9 cellular contexts compared by ENCODE assay signal in the genomic region with DNA sequence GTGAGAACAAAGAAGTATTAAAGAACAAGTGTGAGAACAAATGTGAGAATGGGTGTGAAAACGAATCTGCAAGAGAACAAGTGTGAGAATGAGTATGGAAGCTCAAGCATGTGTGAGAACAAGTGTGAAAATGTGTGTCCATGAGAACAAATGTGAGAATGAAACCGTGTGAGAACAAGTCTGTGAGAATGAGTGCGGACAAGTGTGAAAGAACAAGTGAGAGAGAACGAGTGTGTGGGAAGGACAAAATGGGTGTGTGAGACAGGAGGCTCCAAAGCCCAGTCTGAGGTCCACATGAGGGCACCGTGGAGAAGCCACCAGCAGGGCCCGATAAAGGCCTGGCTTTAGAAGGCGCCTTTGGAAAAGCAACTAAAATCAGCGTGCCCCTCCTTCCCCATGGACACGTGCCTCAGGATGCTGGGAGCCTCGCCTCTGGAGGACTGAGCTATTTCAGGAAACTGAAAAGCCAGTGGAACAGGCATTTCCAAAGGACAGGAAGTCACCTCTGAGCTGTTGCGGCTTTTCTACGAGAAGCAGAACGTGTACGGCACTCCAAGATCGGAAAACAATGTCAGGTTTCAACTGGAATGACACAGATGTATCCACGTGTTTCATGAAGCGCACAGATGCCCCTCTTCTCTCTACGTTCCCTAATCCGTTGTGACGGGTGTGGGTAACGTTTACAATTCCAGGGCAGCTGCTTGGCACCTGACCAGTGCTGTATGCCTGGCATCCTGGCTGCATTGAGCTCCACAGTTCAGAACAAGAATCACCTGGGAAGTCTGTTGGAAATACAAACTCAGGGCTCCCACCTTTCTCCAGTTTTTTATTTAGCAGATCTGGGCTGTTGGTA. TPM values are rescaled to one million over a fixed set of nuclear protein-coding genes. Genes with fewer than 3 reads are reported as not detected.
A peak's percentile ranks its signal among the peaks of the same experiment; 100 is the strongest.
DNase-seq lines count a peak whose midpoint lies in the region; ATAC-seq and TF ChIP-seq lines count a peak whose summit lies in the region.
"Had no signal": no experiment of that assay in that cellular context is flagged by ENCODE, and none has a peak within 500 bp of the region (broad histone marks: within the 10 kb centered on the region; RNA-seq: fewer than 3 reads in every experiment).

No MANE protein-coding gene starts in this region.

- H3K27ac Mint-ChIP-seq in Calu3 (ENCODE audit: unreplicated experiment) = no peak overlapping the region
- H3K27ac Mint-ChIP-seq in endothelial cell (ENCODE audit: unreplicated experiment) = no peak overlapping the region
- H3K27ac Mint-ChIP-seq: activated naive CD8-positive, alpha-beta T cell had no signal

- DNase-seq in Calu3 = peak; percentile 33
- peak; percentile 64 for DNase-seq in NCI-H510A (lab: John Stamatoyannopoulos, UW)
- peak; percentile 43 for DNase-seq in endothelial cell (ENCODE audit: low spot score)
- DNase-seq in mucosa of descending colon = peak in 2 of 3 donors; percentile 30 to 42
- DNase-seq in activated CD8-positive, alpha-beta memory T cell treated with anti-CD3 and anti-CD28 coated beads, Interleukin-2, amount 50 U/mL, for 4 hours = no peak
- DNase-seq in activated CD4-positive, CD25-positive, alpha-beta regulatory T cell (lab: John Stamatoyannopoulos, UW) = no peak
- no peak for DNase-seq in activated CD4-positive, alpha-beta T cell treated with anti-CD3 and anti-CD28 coated beads, Interleukin-2, amount 50 U/mL, for 4 hours

- no peaks in the 10 kb centered on the region for H3K4me1 Mint-ChIP-seq in Calu3 (ENCODE audit: low read depth, unreplicated experiment)
- H3K4me1 Mint-ChIP-seq in endothelial cell (ENCODE audit: unreplicated experiment) = no peaks in the 10 kb centered on the region

- peaks cover 23% of the 10 kb centered on the region for H3K4me1 ChIP-seq in mucosa of descending colon (ENCODE audit: low read depth)

- H3K9me3 ChIP-seq in mucosa of descending colon = no peaks in the 10 kb centered on the region

- TF ChIP-seq CTCF in Calu3 (IDR thresholded peaks at IDR 0.05; ENCODE audit: unreplicated experiment) (no peak), endothelial cell (IDR thresholded peaks at IDR 0.05; ENCODE audit: unreplicated experiment) (no peak), mucosa of descending colon (IDR thresholded peaks at IDR 0.05) (no peak)

- CTCF ChIA-PET in Calu3 (lab: Charles Lee) = no interaction called here

- no TSS peak for BruUV-seq in Calu3 (replicated peaks; lab: Mats Ljungman, UMichigan)

- intact Hi-C loops in Calu3 (cut with micrococcal nuclease; ENCODE audit: unreplicated experiment) (no loop called here), mucosa of descending colon (cut with DNase I, micrococcal nuclease) (no loop called here)

- peaks cover 3% of the 10 kb centered on the region for H3K36me3 ChIP-seq in mucosa of descending colon (ENCODE audit: low read depth)

- ATAC-seq in mucosa of descending colon (peak; percentile 24), HG02642 (IDR thresholded peaks at IDR 0.05; ENCODE audit: poor library complexity, unreplicated experiment) (no peak)

- H3K9me3 Mint-ChIP-seq in Calu3 (ENCODE audit: low read depth, unreplicated experiment) = no peaks in the 10 kb centered on the region
- H3K9me3 Mint-ChIP-seq in endothelial cell (ENCODE audit: unreplicated experiment) = no peaks in the 10 kb centered on the region

- H3K27me3 Mint-ChIP-seq in Calu3 (ENCODE audit: unreplicated experiment) (no peaks in the 10 kb centered on the region), endothelial cell (ENCODE audit: unreplicated experiment) (no peaks in the 10 kb centered on the region)
- H3K27me3 Mint-ChIP-seq: activated naive CD8-positive, alpha-beta T cell had no signal

- H3K36me3 Mint-ChIP-seq in Calu3 (ENCODE audit: insufficient read depth, unreplicated experiment) = peaks cover 14% of the 10 kb centered on the region
- peaks cover 4% of the 10 kb centered on the region for H3K36me3 Mint-ChIP-seq in endothelial cell (ENCODE audit: low read depth, unreplicated experiment)

- H3K4me3 Mint-ChIP-seq in Calu3 (ENCODE audit: low read depth, unreplicated experiment) (no peak overlapping the region), endothelial cell (ENCODE audit: unreplicated experiment) (no peak overlapping the region)
- H3K4me3 Mint-ChIP-seq: activated naive CD8-positive, alpha-beta T cell had no signal

- no peak overlapping the region for H3K4me3 ChIP-seq in mucosa of descending colon

RNA-seq across cellular contexts. Expression of gene ESYT2, which starts 46.4 kb away (rescaled TPM):
- total RNA-seq in Calu3 (2022) = 61.2 and 66.6 TPM in 2 replicates
- 31.8 TPM for total RNA-seq in endothelial cell (ENCODE audit: unreplicated experiment)
- 10 to 100 TPM; 66.8 to 89.3 (median 69.0) TPM for total RNA-seq in mucosa of descending colon

Comparison
In these comparisons a context has a peak if more than half of its experiments do, and no peak if none do; other contexts are left out.
1. DNase-seq: peak in Calu3 (single experiment), NCI-H510A (single experiment), endothelial cell (single experiment) and mucosa of descending colon (2 of 3); none in activated CD8-positive, alpha-beta memory T cell treated with anti-CD3 and anti-CD28 coated beads, Interleukin-2, amount 50 U/mL, for 4 hours (single experiment), activated CD4-positive, CD25-positive, alpha-beta regulatory T cell (0 of 4) and activated CD4-positive, alpha-beta T cell treated with anti-CD3 and anti-CD28 coated beads, Interleukin-2, amount 50 U/mL, for 4 hours (0 of 2).